16 cellular contexts compared by ENCODE assay signal in the genomic region with DNA sequence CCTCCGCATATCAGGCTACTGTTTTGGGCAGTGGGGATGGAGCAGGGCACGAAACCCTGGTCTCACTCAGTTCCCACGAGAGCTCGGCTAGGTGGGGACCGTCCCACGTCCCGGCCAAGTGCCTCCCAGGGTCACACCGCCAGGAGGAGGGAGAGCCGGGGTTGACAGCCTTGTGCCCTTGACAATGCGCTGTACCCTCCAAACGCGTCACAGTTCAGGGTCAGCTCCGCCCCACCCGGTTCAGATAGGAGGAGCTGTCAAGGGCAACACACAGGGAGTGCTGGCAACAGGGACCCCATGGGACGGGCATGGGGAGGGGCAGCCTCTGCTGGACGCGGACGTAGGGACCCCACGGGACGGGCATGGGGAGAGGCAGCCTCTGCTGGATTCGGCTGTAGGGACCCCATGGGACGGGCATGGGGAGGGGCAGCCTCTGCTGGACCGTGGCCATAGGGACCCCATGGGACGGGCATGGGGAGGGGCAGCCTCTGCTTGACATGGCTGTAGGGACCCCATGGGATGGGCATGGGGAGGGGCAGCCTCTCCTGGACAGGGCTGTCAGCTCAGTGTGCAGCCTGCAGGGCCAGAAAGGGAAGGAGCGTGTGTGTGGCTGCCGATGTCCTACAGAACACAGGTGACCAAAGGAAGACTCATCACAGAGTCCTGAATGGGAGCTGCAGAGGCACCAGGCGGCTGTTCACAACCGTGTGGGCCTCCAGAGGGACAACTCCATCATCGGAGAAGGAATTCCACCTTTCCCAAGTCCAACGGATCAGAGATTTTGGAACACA. TPM values are rescaled to one million over a fixed set of nuclear protein-coding genes. Genes with fewer than 3 reads are reported as not detected.
DNase-seq lines count a peak whose midpoint lies in the region; TF ChIP-seq lines count a peak whose summit lies in the region.
"Had no signal": no experiment of that assay in that cellular context is flagged by ENCODE, and none has a peak within 500 bp of the region (broad histone marks: within the 10 kb centered on the region; RNA-seq: fewer than 3 reads in every experiment).

No MANE protein-coding gene starts in this region.

- H3K4me3 Mint-ChIP-seq in neural progenitor cell (no peak overlapping the region), type B pancreatic cell (no peak overlapping the region)
- H3K4me3 Mint-ChIP-seq: CD4-positive, alpha-beta memory T cell had no signal

- DNase-seq in adrenal gland: peak in 4 of 7 donors; percentile 26 to 55 (median 47)
- DNase-seq in iPS-NIHi11 (ENCODE audit: low spot score): peak; percentile 5
- DNase-seq in neural progenitor cell (ENCODE audit: low spot score): no peak
- DNase-seq in type B pancreatic cell (ENCODE audit: extremely low spot score, unreplicated experiment): peak; percentile 62
- DNase-seq in activated CD8-positive, alpha-beta memory T cell treated with anti-CD3 and anti-CD28 coated beads, Interleukin-2, amount 50 U/mL, for 4 hours: no peak
- DNase-seq in tibial nerve (ENCODE audit: low spot score in 2 of 2): no peak
- DNase-seq in activated CD8-positive, alpha-beta memory T cell treated with anti-CD3 and anti-CD28 coated beads, Interleukin-2, amount 50 U/mL, for 48 hours: no peak
- no peak for DNase-seq in T-helper 9 cell
- DNase-seq: BE2C; CD4-positive, alpha-beta memory T cell; DMS79; GM23248 had no signal

- intact Hi-C loops in adrenal gland (cut with DNase I): loop anchor here in 1 of 2 donors (10.0 kb wide), 1 partner anchor 226 kb away; no protein-coding TSS in a partner anchor

- H3K27me3 Mint-ChIP-seq in neural progenitor cell (ENCODE audit: insufficient read depth, low read depth): peaks cover 5% of the 10 kb centered on the region
- H3K27me3 Mint-ChIP-seq in type B pancreatic cell: no peaks in the 10 kb centered on the region
- H3K27me3 Mint-ChIP-seq: CD4-positive, alpha-beta memory T cell had no signal

- H3K4me3 ChIP-seq in adrenal gland (no peak overlapping the region), neural progenitor cell (no peak overlapping the region), tibial nerve (no peak overlapping the region)
- H3K4me3 ChIP-seq: A549, GM12878, GM23248 had no signal

- TF ChIP-seq EP300 in tibial nerve (IDR thresholded peaks at IDR 0.05): no peak

- H3K79me2 ChIP-seq in neural progenitor cell (ENCODE audit: low read depth): no peaks in the 10 kb centered on the region

- no peaks in the 10 kb centered on the region for H3K27me3 ChIP-seq in adrenal gland
- H3K27me3 ChIP-seq in neural progenitor cell: no peaks in the 10 kb centered on the region
- H3K27me3 ChIP-seq in tibial nerve: no peaks in the 10 kb centered on the region
- H3K27me3 ChIP-seq: BE2C had no signal

- no peak for TF ChIP-seq POLR2A in adrenal gland (IDR thresholded peaks at IDR 0.05)
- TF ChIP-seq POLR2A in tibial nerve (IDR thresholded peaks at IDR 0.05): no peak

- peaks cover 7 to 10% of the 10 kb centered on the region in 2 donors for H3K4me1 ChIP-seq in adrenal gland (replicated peaks in 1 of 2)
- H3K4me1 ChIP-seq in neural progenitor cell: no peaks in the 10 kb centered on the region
- peaks cover 0 to 3% (median 0%) of the 10 kb centered on the region in 4 donors for H3K4me1 ChIP-seq in tibial nerve
- H3K4me1 ChIP-seq: A549, BE2C had no signal

- no peak overlapping the region for H3K9ac ChIP-seq in neural progenitor cell
- H3K9ac ChIP-seq: GM23248 had no signal

- H3K36me3 Mint-ChIP-seq in neural progenitor cell (no peaks in the 10 kb centered on the region), type B pancreatic cell (no peaks in the 10 kb centered on the region)
- H3K36me3 Mint-ChIP-seq: CD4-positive, alpha-beta memory T cell had no signal

- H3K27ac Mint-ChIP-seq in neural progenitor cell (peak overlapping the region; percentile 82), type B pancreatic cell (no peak overlapping the region)

- H4K20me1 ChIP-seq in neural progenitor cell (ENCODE audit: low read depth): no peaks in the 10 kb centered on the region

- WGBS in adrenal gland, 4 donors: 62 to 72% (median 66%) methylated on average over 15 to 30 of the region's 30 CpGs
- 80 to 81% methylated on average over 26 to 29 of the region's 30 CpGs for WGBS in tibial nerve, 2 donors

- no peaks in the 10 kb centered on the region for H3K4me1 Mint-ChIP-seq in neural progenitor cell
- H3K4me1 Mint-ChIP-seq in type B pancreatic cell (ENCODE audit: unreplicated experiment): no peaks in the 10 kb centered on the region
- H3K4me1 Mint-ChIP-seq: CD4-positive, alpha-beta memory T cell had no signal

- no peak overlapping the region for H3K4me2 ChIP-seq in neural progenitor cell
- H3K4me2 ChIP-seq: A549 had no signal

- H3K9me3 ChIP-seq in adrenal gland (replicated peaks in 1 of 3): no peaks in the 10 kb centered on the region
- no peaks in the 10 kb centered on the region for H3K9me3 ChIP-seq in neural progenitor cell (ENCODE audit: low read depth)
- H3K9me3 ChIP-seq in tibial nerve: no peaks in the 10 kb centered on the region
- H3K9me3 ChIP-seq: A549, BE2C had no signal

- H3K27ac ChIP-seq in adrenal gland (no peak overlapping the region), neural progenitor cell (no peak overlapping the region), tibial nerve (no peak overlapping the region)
- H3K27ac ChIP-seq: A549, C4-2B, GM23248 had no signal

- H3K9me3 Mint-ChIP-seq in neural progenitor cell: peaks cover 3% of the 10 kb centered on the region
- H3K9me3 Mint-ChIP-seq in type B pancreatic cell: no peaks in the 10 kb centered on the region
- H3K9me3 Mint-ChIP-seq: CD4-positive, alpha-beta memory T cell had no signal

- H3K36me3 ChIP-seq in adrenal gland (replicated peaks in 1 of 2): no peaks in the 10 kb centered on the region
- no peaks in the 10 kb centered on the region for H3K36me3 ChIP-seq in neural progenitor cell
- H3K36me3 ChIP-seq in tibial nerve: peaks cover 0 to 29% (median 3%) of the 10 kb centered on the region in 3 donors
- H3K36me3 ChIP-seq: BE2C had no signal

- no peak overlapping the region for H2AFZ ChIP-seq in neural progenitor cell (replicated peaks)
- H2AFZ ChIP-seq: GM23248 had no signal

- TF ChIP-seq CTCF in adrenal gland (IDR thresholded peaks at IDR 0.05) (no peak), neural progenitor cell (IDR thresholded peaks at IDR 0.05) (no peak), type B pancreatic cell (conservative IDR thresholded peaks at IDR 0.05) (no peak), tibial nerve (IDR thresholded peaks at IDR 0.05) (no peak)

- no peaks in the 10 kb centered on the region for H3F3A ChIP-seq in neural progenitor cell (ENCODE audit: low read depth)

RNA-seq across cellular contexts. Expression of gene PNPLA7, which starts 29.4 kb away (rescaled TPM):
- 10 to 100 TPM in 5 of 8 donors, 1 to 10 TPM in 3; 5.3 to 19.2 (median 10.8) TPM for total RNA-seq in adrenal gland
- 10 to 100 TPM in 2 of 3 donors, under 1 TPM in 1; 0.70 to 64.1 (median 35.5) TPM for polyA plus RNA-seq in adrenal gland
- total RNA-seq in neural progenitor cell (ENCODE audit: low replicate concordance): 0.13 and 0.31 TPM in 2 replicates
- total RNA-seq in type B pancreatic cell (ENCODE audit: low replicate concordance): 2.5 and 3.1 TPM in 2 replicates
- 10 to 100 TPM; 12.0 to 25.2 (median 18.7) TPM for total RNA-seq in tibial nerve
- total RNA-seq: G401 had no signal

RNA-seq across cellular contexts. Expression of gene MRPL41, which starts 30.9 kb away (rescaled TPM):
- total RNA-seq in adrenal gland: 100 to 1,000 TPM in 2 of 8 donors, 10 to 100 TPM in 6; 52.2 to 110 (median 84.6) TPM
- 100 to 1,000 TPM in 2 of 3 donors, 1 to 10 TPM in 1; 6.1 to 335 (median 293) TPM for polyA plus RNA-seq in adrenal gland
- 10.3 and 36.9 TPM in 2 replicates for total RNA-seq in neural progenitor cell (ENCODE audit: low replicate concordance)
- 50.4 and 51.6 TPM in 2 replicates for total RNA-seq in type B pancreatic cell (ENCODE audit: low replicate concordance)
- 100 to 1,000 TPM in 1 of 4 donors, 10 to 100 TPM in 3; 77.1 to 161 (median 98.3) TPM for total RNA-seq in tibial nerve

RNA-seq across cellular contexts. Expression of gene DPH7, which starts 57.9 kb away (rescaled TPM):
- total RNA-seq in adrenal gland (10 to 100 TPM; 20.0 to 39.4 (median 24.0) TPM), neural progenitor cell (ENCODE audit: low replicate concordance) (37.6 and 55.2 TPM in 2 replicates), type B pancreatic cell (ENCODE audit: low replicate concordance) (33.8 and 45.8 TPM in 2 replicates), tibial nerve (10 to 100 TPM; 40.8 to 61.5 (median 42.4) TPM)
- 10 to 100 TPM; 17.2 to 88.3 (median 75.0) TPM for polyA plus RNA-seq in adrenal gland

Comparison
In these comparisons a context has a peak if more than half of its experiments do, and no peak if none do; other contexts are left out.
1. DNase-seq: peak in adrenal gland (4 of 7), iPS-NIHi11 (single experiment) and type B pancreatic cell (single experiment); none in neural progenitor cell (single experiment), activated CD8-positive, alpha-beta memory T cell treated with anti-CD3 and anti-CD28 coated beads, Interleukin-2, amount 50 U/mL, for 4 hours (single experiment), tibial nerve (0 of 2), activated CD8-positive, alpha-beta memory T cell treated with anti-CD3 and anti-CD28 coated beads, Interleukin-2, amount 50 U/mL, for 48 hours (single experiment) and T-helper 9 cell (single experiment).